1 cellular context compared by ENCODE assay signal in the genomic region with DNA sequence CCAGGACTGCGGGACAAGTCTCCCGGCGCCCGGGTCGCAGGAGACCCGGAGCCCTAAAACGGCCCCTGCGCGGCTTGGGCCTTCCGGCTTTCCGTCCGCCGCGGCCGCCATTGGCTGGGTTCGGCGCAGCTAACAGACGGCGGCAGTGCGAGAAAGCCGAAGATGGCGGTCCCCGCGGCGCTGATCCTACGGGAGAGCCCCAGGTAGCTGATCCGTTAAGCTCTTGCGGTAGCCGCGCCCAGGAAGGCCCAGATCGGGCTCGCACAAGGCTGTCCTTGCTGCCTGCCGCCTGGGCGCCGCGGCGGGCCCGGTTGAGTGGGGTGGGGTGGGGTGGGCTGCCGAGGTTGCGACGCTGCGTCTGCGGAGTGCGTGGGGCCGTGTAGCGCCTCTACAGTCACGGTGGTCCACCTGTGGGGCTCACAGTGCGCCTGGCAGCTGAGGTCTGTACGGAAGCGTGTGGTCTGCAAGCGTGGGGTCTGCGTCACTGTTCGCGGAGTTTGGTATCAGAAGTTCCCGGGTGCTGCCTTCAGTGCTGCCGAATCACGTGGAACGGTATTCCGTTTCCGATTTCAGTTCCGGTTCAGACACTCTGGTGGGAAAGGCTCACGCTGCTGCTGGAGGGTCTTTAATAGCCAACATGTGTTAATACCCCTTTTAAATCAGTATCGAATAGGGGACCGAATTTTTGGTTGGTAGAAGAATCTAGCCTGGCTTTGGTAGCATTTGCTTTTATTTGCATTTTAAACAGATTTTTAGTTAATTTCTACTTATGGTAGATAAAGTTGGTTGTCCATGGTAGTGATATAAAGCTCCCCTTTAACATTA.
TF ChIP-seq lines count a peak whose summit lies in the region.

TSS of gene COMMD10 (plus strand) at position 135 of the 825 bp plus-strand sequence.

TF ChIP-seq in HepG2, 621 proteins besides CTCF, POLR2A, EP300 and RAD21 (continued from another document and continues in another):
- TF ChIP-seq ZNF407 (CRISPR knock-in tag; IDR thresholded peaks at IDR 0.05; ENCODE audit: not compliant biosample characterization): peak; percentile 88
- TF ChIP-seq ZNF720 (CRISPR knock-in tag; IDR thresholded peaks at IDR 0.05): no peak
- no peak for TF ChIP-seq FOXA3 (CRISPR knock-in tag; IDR thresholded peaks at IDR 0.05)
- no peak for TF ChIP-seq SNAI1 (CRISPR knock-in tag; IDR thresholded peaks at IDR 0.05; ENCODE audit: borderline replicate concordance)
- no peak for TF ChIP-seq ZFP36L1 (CRISPR knock-in tag; IDR thresholded peaks at IDR 0.05)
- TF ChIP-seq ZNF292 (CRISPR knock-in tag; IDR thresholded peaks at IDR 0.05; ENCODE audit: borderline replicate concordance, low read depth): peak; percentile 92
- TF ChIP-seq IRF9 (CRISPR knock-in tag; IDR thresholded peaks at IDR 0.05; ENCODE audit: borderline replicate concordance): 0 out of 2 replicates have a peak, but pooled peaks have one; percentile 64
- TF ChIP-seq ZNF773 (CRISPR knock-in tag; IDR thresholded peaks at IDR 0.05; ENCODE audit: borderline replicate concordance): no peak
- no peak for TF ChIP-seq ZNF615 (CRISPR knock-in tag; IDR thresholded peaks at IDR 0.05; ENCODE audit: borderline replicate concordance)
- TF ChIP-seq ZNF235 (CRISPR knock-in tag; IDR thresholded peaks at IDR 0.05; ENCODE audit: borderline replicate concordance): no peak
- no peak for TF ChIP-seq ZBTB1 (CRISPR knock-in tag; IDR thresholded peaks at IDR 0.05; ENCODE audit: borderline replicate concordance)
- TF ChIP-seq SP1 (IDR thresholded peaks at IDR 0.05): no peak
- TF ChIP-seq SP1 (CRISPR knock-in tag; IDR thresholded peaks at IDR 0.05): no peak
- TF ChIP-seq SYNCRIP (IDR thresholded peaks at IDR 0.05; ENCODE audit: insufficient read depth, low read depth, low read length): no peak
- TF ChIP-seq, protein P1, sequence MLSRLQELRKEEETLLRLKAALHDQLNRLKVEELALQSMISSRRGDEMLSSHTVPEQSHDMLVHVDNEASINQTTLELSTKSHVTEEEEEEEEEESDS (CRISPR knock-in tag; IDR thresholded peaks at IDR 0.05; ENCODE audit: borderline replicate concordance): no peak
- TF ChIP-seq HOXA5 (CRISPR knock-in tag; IDR thresholded peaks at IDR 0.05): no peak
- TF ChIP-seq ZBTB34 (CRISPR knock-in tag; IDR thresholded peaks at IDR 0.05): no peak
- TF ChIP-seq, protein P2, sequence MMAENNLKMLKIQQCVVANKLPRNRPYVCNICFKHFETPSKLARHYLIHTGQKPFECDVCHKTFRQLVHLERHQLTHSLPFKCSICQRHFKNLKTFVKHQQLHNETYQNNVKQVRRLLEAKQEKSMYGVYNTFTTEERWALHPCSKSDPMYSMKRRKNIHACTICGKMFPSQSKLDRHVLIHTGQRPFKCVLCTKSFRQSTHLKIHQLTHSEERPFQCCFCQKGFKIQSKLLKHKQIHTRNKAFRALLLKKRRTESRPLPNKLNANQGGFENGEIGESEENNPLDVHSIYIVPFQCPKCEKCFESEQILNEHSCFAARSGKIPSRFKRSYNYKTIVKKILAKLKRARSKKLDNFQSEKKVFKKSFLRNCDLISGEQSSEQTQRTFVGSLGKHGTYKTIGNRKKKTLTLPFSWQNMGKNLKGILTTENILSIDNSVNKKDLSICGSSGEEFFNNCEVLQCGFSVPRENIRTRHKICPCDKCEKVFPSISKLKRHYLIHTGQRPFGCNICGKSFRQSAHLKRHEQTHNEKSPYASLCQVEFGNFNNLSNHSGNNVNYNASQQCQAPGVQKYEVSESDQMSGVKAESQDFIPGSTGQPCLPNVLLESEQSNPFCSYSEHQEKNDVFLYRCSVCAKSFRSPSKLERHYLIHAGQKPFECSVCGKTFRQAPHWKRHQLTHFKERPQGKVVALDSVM (CRISPR knock-in tag; IDR thresholded peaks at IDR 0.05): no peak
- TF ChIP-seq, protein P3, sequence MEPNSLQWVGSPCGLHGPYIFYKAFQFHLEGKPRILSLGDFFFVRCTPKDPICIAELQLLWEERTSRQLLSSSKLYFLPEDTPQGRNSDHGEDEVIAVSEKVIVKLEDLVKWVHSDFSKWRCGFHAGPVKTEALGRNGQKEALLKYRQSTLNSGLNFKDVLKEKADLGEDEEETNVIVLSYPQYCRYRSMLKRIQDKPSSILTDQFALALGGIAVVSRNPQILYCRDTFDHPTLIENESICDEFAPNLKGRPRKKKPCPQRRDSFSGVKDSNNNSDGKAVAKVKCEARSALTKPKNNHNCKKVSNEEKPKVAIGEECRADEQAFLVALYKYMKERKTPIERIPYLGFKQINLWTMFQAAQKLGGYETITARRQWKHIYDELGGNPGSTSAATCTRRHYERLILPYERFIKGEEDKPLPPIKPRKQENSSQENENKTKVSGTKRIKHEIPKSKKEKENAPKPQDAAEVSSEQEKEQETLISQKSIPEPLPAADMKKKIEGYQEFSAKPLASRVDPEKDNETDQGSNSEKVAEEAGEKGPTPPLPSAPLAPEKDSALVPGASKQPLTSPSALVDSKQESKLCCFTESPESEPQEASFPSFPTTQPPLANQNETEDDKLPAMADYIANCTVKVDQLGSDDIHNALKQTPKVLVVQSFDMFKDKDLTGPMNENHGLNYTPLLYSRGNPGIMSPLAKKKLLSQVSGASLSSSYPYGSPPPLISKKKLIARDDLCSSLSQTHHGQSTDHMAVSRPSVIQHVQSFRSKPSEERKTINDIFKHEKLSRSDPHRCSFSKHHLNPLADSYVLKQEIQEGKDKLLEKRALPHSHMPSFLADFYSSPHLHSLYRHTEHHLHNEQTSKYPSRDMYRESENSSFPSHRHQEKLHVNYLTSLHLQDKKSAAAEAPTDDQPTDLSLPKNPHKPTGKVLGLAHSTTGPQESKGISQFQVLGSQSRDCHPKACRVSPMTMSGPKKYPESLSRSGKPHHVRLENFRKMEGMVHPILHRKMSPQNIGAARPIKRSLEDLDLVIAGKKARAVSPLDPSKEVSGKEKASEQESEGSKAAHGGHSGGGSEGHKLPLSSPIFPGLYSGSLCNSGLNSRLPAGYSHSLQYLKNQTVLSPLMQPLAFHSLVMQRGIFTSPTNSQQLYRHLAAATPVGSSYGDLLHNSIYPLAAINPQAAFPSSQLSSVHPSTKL (CRISPR knock-in tag; IDR thresholded peaks at IDR 0.05): peak; percentile 49
- no peak for TF ChIP-seq ZNF20 (CRISPR knock-in tag; IDR thresholded peaks at IDR 0.05)
- TF ChIP-seq LBX2 (CRISPR knock-in tag; IDR thresholded peaks at IDR 0.05; ENCODE audit: borderline replicate concordance): no peak
- no peak for TF ChIP-seq LCORL (IDR thresholded peaks at IDR 0.05)
- TF ChIP-seq LCORL (CRISPR knock-in tag; IDR thresholded peaks at IDR 0.05): peak; percentile 48; the same call in 1 of the 2 replicates
- peak; percentile 82 for TF ChIP-seq AGO2 (optimal IDR thresholded peaks at IDR 0.05; ENCODE audit: low read depth, low read length)
- 0 out of 2 replicates have a peak, but pooled peaks have one; percentile 37 for TF ChIP-seq ZNF740 (CRISPR knock-in tag; IDR thresholded peaks at IDR 0.05)
- no peak for TF ChIP-seq E2F5 (CRISPR knock-in tag; conservative IDR thresholded peaks at IDR 0.05)
- TF ChIP-seq, protein P4, sequence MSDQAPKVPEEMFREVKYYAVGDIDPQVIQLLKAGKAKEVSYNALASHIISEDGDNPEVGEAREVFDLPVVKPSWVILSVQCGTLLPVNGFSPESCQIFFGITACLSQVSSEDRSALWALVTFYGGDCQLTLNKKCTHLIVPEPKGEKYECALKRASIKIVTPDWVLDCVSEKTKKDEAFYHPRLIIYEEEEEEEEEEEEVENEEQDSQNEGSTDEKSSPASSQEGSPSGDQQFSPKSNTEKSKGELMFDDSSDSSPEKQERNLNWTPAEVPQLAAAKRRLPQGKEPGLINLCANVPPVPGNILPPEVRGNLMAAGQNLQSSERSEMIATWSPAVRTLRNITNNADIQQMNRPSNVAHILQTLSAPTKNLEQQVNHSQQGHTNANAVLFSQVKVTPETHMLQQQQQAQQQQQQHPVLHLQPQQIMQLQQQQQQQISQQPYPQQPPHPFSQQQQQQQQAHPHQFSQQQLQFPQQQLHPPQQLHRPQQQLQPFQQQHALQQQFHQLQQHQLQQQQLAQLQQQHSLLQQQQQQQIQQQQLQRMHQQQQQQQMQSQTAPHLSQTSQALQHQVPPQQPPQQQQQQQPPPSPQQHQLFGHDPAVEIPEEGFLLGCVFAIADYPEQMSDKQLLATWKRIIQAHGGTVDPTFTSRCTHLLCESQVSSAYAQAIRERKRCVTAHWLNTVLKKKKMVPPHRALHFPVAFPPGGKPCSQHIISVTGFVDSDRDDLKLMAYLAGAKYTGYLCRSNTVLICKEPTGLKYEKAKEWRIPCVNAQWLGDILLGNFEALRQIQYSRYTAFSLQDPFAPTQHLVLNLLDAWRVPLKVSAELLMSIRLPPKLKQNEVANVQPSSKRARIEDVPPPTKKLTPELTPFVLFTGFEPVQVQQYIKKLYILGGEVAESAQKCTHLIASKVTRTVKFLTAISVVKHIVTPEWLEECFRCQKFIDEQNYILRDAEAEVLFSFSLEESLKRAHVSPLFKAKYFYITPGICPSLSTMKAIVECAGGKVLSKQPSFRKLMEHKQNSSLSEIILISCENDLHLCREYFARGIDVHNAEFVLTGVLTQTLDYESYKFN (CRISPR knock-in tag; conservative IDR thresholded peaks at IDR 0.05): peak; percentile 29; the same call in 1 of the 2 replicates
- 0 out of 2 replicates have a peak, but pooled peaks have one; percentile 7 for TF ChIP-seq ZNF460 (CRISPR knock-in tag; IDR thresholded peaks at IDR 0.05; ENCODE audit: borderline replicate concordance)
